12 cellular contexts compared by ENCODE assay signal in genomic region chr3:48470286-48470685, GRCh38. TPM values are rescaled to one million over a fixed set of nuclear protein-coding genes. Genes with fewer than 3 reads are reported as not detected.
DNase-seq lines count a peak whose midpoint lies in the region; ATAC-seq, FAIRE-seq and TF ChIP-seq lines count a peak whose summit lies in the region.
"Had no signal": no experiment of that assay in that cellular context is flagged by ENCODE, and none has a peak within 500 bp of the region (broad histone marks: within the 10 kb centered on the region; RNA-seq: fewer than 3 reads in every experiment).

No MANE protein-coding gene starts in this region.

- intact Hi-C loops in HepG2 (cut with micrococcal nuclease; ENCODE audit: unreplicated experiment) = no loop called here
- intact Hi-C loops in head of caudate nucleus (cut with DNase I) = no loop called here
- intact Hi-C loops in A673 (cut with micrococcal nuclease; ENCODE audit: unreplicated experiment) = loop anchor here (10.0 kb wide), 1 partner anchor 75 kb away; no protein-coding TSS in a partner anchor

- H3K9me3 Mint-ChIP-seq in activated T-cell treated with anti-CD3 and anti-CD28 coated beads, Interleukin-2, amount 50 U/mL, for 24 hours = no peaks in the 10 kb centered on the region
- H3K9me3 Mint-ChIP-seq in activated CD4-positive, alpha-beta memory T cell treated with anti-CD3 and anti-CD28 coated beads, Interleukin-2, amount 10 ng/mL, durations not matched to agents 7 days and 5 days = no peaks in the 10 kb centered on the region

- no peak for TF ChIP-seq RAD21 in HepG2 (CRISPR knock-in tag; IDR thresholded peaks at IDR 0.05)

- H2AFZ ChIP-seq in HepG2 (ENCODE audit: low read length) = no peak overlapping the region

- no CpG with 5 or more reads among the region's 1 CpG for WGBS in HepG2 (ENCODE audit: low lambda C conversion rate)

- BruUV-seq in HepG2 (replicated peaks; lab: Mats Ljungman, UMichigan) (no TSS peak), A673 (replicated peaks; lab: Mats Ljungman, UMichigan) (no TSS peak)

- CTCF ChIA-PET in activated CD4-positive, alpha-beta memory T cell treated with anti-CD3 and anti-CD28 coated beads, Interleukin-2, amount 10 ng/mL, durations not matched to agents 7 days and 5 days (lab: Charles Lee) = interaction anchor here (1.3 kb wide), 1 partner anchor 34 kb away, joined by 4 read pairs; no protein-coding TSS in a partner anchor
- CTCF ChIA-PET in HepG2 (lab: Yijun Ruan, JAX; ENCODE audit: low intra/inter-chr PET ratio, low total read pairs) (no interaction called here), A673 (lab: Charles Lee) (no interaction called here)

- peak overlapping the region; percentile 54 for H3K27ac ChIP-seq in HepG2 (ENCODE audit: extremely low read length, insufficient read depth, low read length)
- H3K27ac ChIP-seq in subcutaneous abdominal adipose tissue (ENCODE audit: low read depth, low read length) = peak overlapping the region; percentile 41
- H3K27ac ChIP-seq in A673 (ENCODE audit: low read depth, low read length, poor library complexity, severe bottlenecking) = no peak overlapping the region

- no peaks in the 10 kb centered on the region for H3K27me3 Mint-ChIP-seq in activated T-cell treated with anti-CD3 and anti-CD28 coated beads, Interleukin-2, amount 50 U/mL, for 24 hours
- H3K27me3 Mint-ChIP-seq in activated CD4-positive, alpha-beta memory T cell treated with anti-CD3 and anti-CD28 coated beads, Interleukin-2, amount 10 ng/mL, durations not matched to agents 7 days and 5 days = no peaks in the 10 kb centered on the region

- H3K9ac ChIP-seq in HepG2 (ENCODE audit: insufficient read depth, low read depth, low read length) (no peak overlapping the region), subcutaneous abdominal adipose tissue (ENCODE audit: low read length in 5 of 5) (peak overlapping the region in 1 of 5 donors; percentile 0)

- H3K27ac Mint-ChIP-seq in activated T-cell treated with anti-CD3 and anti-CD28 coated beads, Interleukin-2, amount 50 U/mL, for 24 hours = peak overlapping the region; percentile 99
- peak overlapping the region; percentile 85 for H3K27ac Mint-ChIP-seq in activated CD4-positive, alpha-beta memory T cell treated with anti-CD3 and anti-CD28 coated beads, Interleukin-2, amount 10 ng/mL, durations not matched to agents 7 days and 5 days

- in situ Hi-C loops in HepG2 (cut with HindIII; ENCODE audit: extremely low pct_ligation_motif_present, low pct_unique_long_range_greater_than_20kb) = no loop called here

- TF ChIP-seq CTCF in HepG2 (CRISPR knock-in tag; IDR thresholded peaks at IDR 0.05) = no peak
- no peak for TF ChIP-seq CTCF in A673 (conservative IDR thresholded peaks at IDR 0.05; ENCODE audit: low read depth, low read length)

- H3K4me1 ChIP-seq in HepG2 (ENCODE audit: insufficient read depth, low read length) = peaks cover 75% of the 10 kb centered on the region
- H3K4me1 ChIP-seq in subcutaneous abdominal adipose tissue (ENCODE audit: control insufficient read depth in 5 of 5, insufficient read depth in 5 of 5, low read length in 5 of 5) = peaks cover 27 to 80% (median 74%) of the 10 kb centered on the region in 5 donors
- peaks cover 19% of the 10 kb centered on the region for H3K4me1 ChIP-seq in A673 (ENCODE audit: insufficient read depth, low read length, poor library complexity, severe bottlenecking)

- 0 out of 2 replicates have a peak overlapping the region, but pooled peaks have one; percentile 18 for H3K4me2 ChIP-seq in HepG2 (ENCODE audit: low read depth, low read length)

- no peak for DNase-seq in activated T-cell treated with anti-CD3 and anti-CD28 coated beads, Interleukin-2, amount 50 U/mL, for 24 hours
- DNase-seq in activated T-cell treated with anti-CD3 and anti-CD28 coated beads, Interleukin-2, amount 50 U/mL, for 48 hours = no peak
- DNase-seq in activated CD4-positive, alpha-beta memory T cell treated with anti-CD3 and anti-CD28 coated beads, Interleukin-2, amount 10 ng/mL, durations not matched to agents 7 days and 5 days = no peak
- DNase-seq in HepG2 (ENCODE audit: low spot score) (no peak), head of caudate nucleus (no peak), A673 (ENCODE audit: low spot score) (no peak)
- DNase-seq: BE2C, NCI-H1694, Right ventricle myocardium superior had no signal

- POLR2A ChIA-PET in activated CD4-positive, alpha-beta memory T cell treated with anti-CD3 and anti-CD28 coated beads, Interleukin-2, amount 10 ng/mL, durations not matched to agents 7 days and 5 days (lab: Charles Lee) = interaction anchor here (0.9 to 5.2 kb wide), 7 partner anchors 9 to 170 kb away, joined by 3 to 69 read pairs (median 5); partner anchors contain the start of genes ATRIP, CCDC51, NME6 and PFKFB4
- POLR2A ChIA-PET in HepG2 (lab: Yijun Ruan, JAX) (interaction anchor here (1.2 to 1.7 kb wide), 5 partner anchors 19 to 87 kb away, joined by 3 to 5 read pairs (median 4); partner anchors contain the start of genes ATRIP, CCDC51, PFKFB4 and TMA7), A673 (lab: Charles Lee; ENCODE audit: low non-redundant PET) (no interaction called here)

- H3K36me3 Mint-ChIP-seq in activated T-cell treated with anti-CD3 and anti-CD28 coated beads, Interleukin-2, amount 50 U/mL, for 24 hours (ENCODE audit: low read depth) = peaks cover 55% of the 10 kb centered on the region
- peaks cover 61% of the 10 kb centered on the region for H3K36me3 Mint-ChIP-seq in activated CD4-positive, alpha-beta memory T cell treated with anti-CD3 and anti-CD28 coated beads, Interleukin-2, amount 10 ng/mL, durations not matched to agents 7 days and 5 days (ENCODE audit: low read depth)

- H3K9me3 ChIP-seq in HepG2 (ENCODE audit: low read length) (no peaks in the 10 kb centered on the region), subcutaneous abdominal adipose tissue (ENCODE audit: control insufficient read depth in 5 of 5, low read length in 5 of 5) (no peaks in the 10 kb centered on the region), A673 (ENCODE audit: low read depth, low read length, poor library complexity, severe bottlenecking) (no peaks in the 10 kb centered on the region)
- H3K9me3 ChIP-seq: BE2C had no signal

- peaks cover 4% of the 10 kb centered on the region for H3K79me2 ChIP-seq in HepG2 (ENCODE audit: insufficient read depth, low read length)

- no peak for TF ChIP-seq POLR2A in HepG2 (IDR thresholded peaks at IDR 0.05; ENCODE audit: insufficient read depth in 1 of 2, low read depth in 2 of 2, low read length in 2 of 2)

- H3K4me3 Mint-ChIP-seq in activated T-cell treated with anti-CD3 and anti-CD28 coated beads, Interleukin-2, amount 50 U/mL, for 24 hours = peak overlapping the region; percentile 7
- H3K4me3 Mint-ChIP-seq in activated CD4-positive, alpha-beta memory T cell treated with anti-CD3 and anti-CD28 coated beads, Interleukin-2, amount 10 ng/mL, durations not matched to agents 7 days and 5 days = peak overlapping the region; percentile 53

- peaks cover 68% of the 10 kb centered on the region for H3K4me1 Mint-ChIP-seq in activated T-cell treated with anti-CD3 and anti-CD28 coated beads, Interleukin-2, amount 50 U/mL, for 24 hours (ENCODE audit: low read depth)
- peaks cover 74% of the 10 kb centered on the region for H3K4me1 Mint-ChIP-seq in activated CD4-positive, alpha-beta memory T cell treated with anti-CD3 and anti-CD28 coated beads, Interleukin-2, amount 10 ng/mL, durations not matched to agents 7 days and 5 days

- ATAC-seq in HepG2 (no peak), GM21381 (IDR thresholded peaks at IDR 0.05; ENCODE audit: unreplicated experiment) (no peak)

- no peaks in the 10 kb centered on the region for H4K20me1 ChIP-seq in HepG2 (ENCODE audit: insufficient read depth, low read length)

- H3K27me3 ChIP-seq in HepG2 (ENCODE audit: control insufficient read depth in 1 of 2, insufficient read depth in 2 of 2, low read length in 2 of 2) = no peaks in the 10 kb centered on the region; a peak in 1 of 5 replicates
- peaks cover 0 to 5% (median 0%) of the 10 kb centered on the region in 5 donors for H3K27me3 ChIP-seq in subcutaneous abdominal adipose tissue (ENCODE audit: control insufficient read depth in 5 of 5, insufficient read depth in 4 of 5, low read length in 5 of 5)
- H3K27me3 ChIP-seq in A673 (replicated peaks; ENCODE audit: insufficient read depth, low read depth, low read length, poor library complexity) = no peaks in the 10 kb centered on the region
- H3K27me3 ChIP-seq: BE2C had no signal

- H3K36me3 ChIP-seq in HepG2 (replicated peaks in 1 of 2; ENCODE audit: control insufficient read depth in 1 of 2, insufficient read depth in 2 of 2, low read length in 2 of 2) (peaks cover 3 to 10% of the 10 kb centered on the region in 2 experiments; a peak in 3 of 5 replicates), subcutaneous abdominal adipose tissue (ENCODE audit: control insufficient read depth in 5 of 5, insufficient read depth in 5 of 5, low read length in 5 of 5) (peaks cover 0 to 39% (median 29%) of the 10 kb centered on the region in 5 donors), A673 (ENCODE audit: insufficient read depth, low read length, poor library complexity, severe bottlenecking) (peaks cover 4% of the 10 kb centered on the region)

- TF ChIP-seq EP300 in HepG2 (IDR thresholded peaks at IDR 0.05; ENCODE audit: low read depth in 2 of 2, low read length in 2 of 2) (no peak), HepG2 (CRISPR knock-in tag; IDR thresholded peaks at IDR 0.05; ENCODE audit: borderline replicate concordance) (no peak)

- H3K4me3 ChIP-seq in HepG2 (replicated peaks in 1 of 3; ENCODE audit: insufficient read depth in 1 of 3, low read depth in 2 of 3, low read length in 3 of 3) = no peak overlapping the region
- no peak overlapping the region for H3K4me3 ChIP-seq in subcutaneous abdominal adipose tissue (ENCODE audit: low read depth in 1 of 5, low read length in 5 of 5)
- H3K4me3 ChIP-seq in A673 (ENCODE audit: low read depth, low read length, poor library complexity, severe bottlenecking) = no peak overlapping the region
- H3K4me3 ChIP-seq: lung had no signal

- no peak for FAIRE-seq in HepG2 (lab: Jason Lieb, UNC)

RNA-seq across cellular contexts. Expression of gene ATRIP, which starts 23.7 kb away (rescaled TPM):
- total RNA-seq in activated CD4-positive, alpha-beta memory T cell treated with anti-CD3 and anti-CD28 coated beads, Interleukin-2, amount 10 ng/mL, durations not matched to agents 7 days and 5 days = 10 to 100 TPM; 13.4 to 15.2 TPM
- total RNA-seq in HepG2 (2016; rRNA removed; fragmentation: Illumina TruSeq; extraction: Trizol) (11.4 and 12.5 TPM in 2 replicates), A673 (2021) (9.5 and 9.7 TPM in 2 replicates)
- total RNA-seq in HepG2 (2016; cell fraction: cytosol; rRNA removed; fragmentation: Illumina TruSeq; extraction: Trizol; ENCODE audit: low read depth) = 2.6 and 2.7 TPM in 2 replicates
- 9.5 and 10.4 TPM in 2 replicates for total RNA-seq in HepG2 (2016; cell fraction: insoluble cytoplasmic fraction; rRNA removed; fragmentation: Illumina TruSeq; extraction: Trizol)
- 2.4 and 3.4 TPM in 2 replicates for total RNA-seq in HepG2 (2016; cell fraction: membrane; rRNA removed; fragmentation: Illumina TruSeq; extraction: Trizol)
- 7.4 and 11.0 TPM in 2 replicates for total RNA-seq in HepG2 (2016; cell fraction: nucleus; rRNA removed; fragmentation: Illumina TruSeq; extraction: Trizol)
- polyA plus RNA-seq in HepG2 (2011; rRNA removed) = 5.1 and 5.3 TPM in 2 replicates
- polyA plus RNA-seq in HepG2 (2011; cell fraction: cytosol; rRNA removed) = 3.7 and 4.7 TPM in 2 replicates
- 12.6 and 13.3 TPM in 2 replicates for polyA plus RNA-seq in HepG2 (2011; cell fraction: nucleus; rRNA removed)
- 3.2 and 4.1 TPM in 2 replicates for polyA plus RNA-seq in HepG2 (2012)
- 0.97 and 1.0 TPM in 2 replicates for polyA plus RNA-seq in HepG2 (2016; cell fraction: cytosol; fragmentation: Illumina TruSeq; extraction: Trizol; ENCODE audit: low read depth)
- 7.8 and 11.5 TPM in 2 replicates for polyA plus RNA-seq in HepG2 (2016; cell fraction: insoluble cytoplasmic fraction; fragmentation: Illumina TruSeq; extraction: Trizol; ENCODE audit: low read depth)
- 1.2 and 1.5 TPM in 2 replicates for polyA plus RNA-seq in HepG2 (2016; cell fraction: membrane; fragmentation: Illumina TruSeq; extraction: Trizol; ENCODE audit: low read depth)
- 14.7 and 21.6 TPM in 2 replicates for polyA plus RNA-seq in HepG2 (2016; cell fraction: nucleus; fragmentation: Illumina TruSeq; extraction: Trizol; ENCODE audit: insufficient read depth, low read depth)
- 11.5 and 35.8 TPM in 2 replicates for polyA minus RNA-seq in HepG2 (2011; rRNA and poly(A)+ RNA removed; ENCODE audit: low replicate concordance)
- polyA minus RNA-seq in HepG2 (2011; cell fraction: cytosol; rRNA and poly(A)+ RNA removed) = 2.1 and 3.8 TPM in 2 replicates
- 5.2 and 9.8 TPM in 2 replicates for polyA minus RNA-seq in HepG2 (2011; cell fraction: nucleus; rRNA and poly(A)+ RNA removed)

RNA-seq across cellular contexts. Expression of gene TMA7, which starts 30.2 kb away (rescaled TPM):
- 100 to 1,000 TPM; 240 to 241 TPM for total RNA-seq in activated CD4-positive, alpha-beta memory T cell treated with anti-CD3 and anti-CD28 coated beads, Interleukin-2, amount 10 ng/mL, durations not matched to agents 7 days and 5 days
- 486 and 510 TPM in 2 replicates for total RNA-seq in HepG2 (2016; rRNA removed; fragmentation: Illumina TruSeq; extraction: Trizol)
- 913 and 1,296 TPM in 2 replicates for total RNA-seq in HepG2 (2016; cell fraction: cytosol; rRNA removed; fragmentation: Illumina TruSeq; extraction: Trizol; ENCODE audit: low read depth)
- 511 and 522 TPM in 2 replicates for total RNA-seq in HepG2 (2016; cell fraction: insoluble cytoplasmic fraction; rRNA removed; fragmentation: Illumina TruSeq; extraction: Trizol)
- total RNA-seq in HepG2 (2016; cell fraction: membrane; rRNA removed; fragmentation: Illumina TruSeq; extraction: Trizol) = 763 and 886 TPM in 2 replicates
- 177 and 187 TPM in 2 replicates for total RNA-seq in HepG2 (2016; cell fraction: nucleus; rRNA removed; fragmentation: Illumina TruSeq; extraction: Trizol)
- 80.9 and 100 TPM in 2 replicates for polyA plus RNA-seq in HepG2 (2011; rRNA removed)
- polyA plus RNA-seq in HepG2 (2011; cell fraction: cytosol; rRNA removed) = 69.9 and 96.6 TPM in 2 replicates
- 23.2 and 42.0 TPM in 2 replicates for polyA plus RNA-seq in HepG2 (2011; cell fraction: nucleus; rRNA removed)
- 194 and 244 TPM in 2 replicates for polyA plus RNA-seq in HepG2 (2012)
- 1,200 and 1,620 TPM in 2 replicates for polyA plus RNA-seq in HepG2 (2016; cell fraction: cytosol; fragmentation: Illumina TruSeq; extraction: Trizol; ENCODE audit: low read depth)
- polyA plus RNA-seq in HepG2 (2016; cell fraction: insoluble cytoplasmic fraction; fragmentation: Illumina TruSeq; extraction: Trizol; ENCODE audit: low read depth) = 517 and 532 TPM in 2 replicates
- 742 and 956 TPM in 2 replicates for polyA plus RNA-seq in HepG2 (2016; cell fraction: membrane; fragmentation: Illumina TruSeq; extraction: Trizol; ENCODE audit: low read depth)
- polyA plus RNA-seq in HepG2 (2016; cell fraction: nucleus; fragmentation: Illumina TruSeq; extraction: Trizol; ENCODE audit: insufficient read depth, low read depth) = 336 and 389 TPM in 2 replicates
- polyA minus RNA-seq in HepG2 (2011; rRNA and poly(A)+ RNA removed; ENCODE audit: low replicate concordance) = 4.4 and 15.7 TPM in 2 replicates
- polyA minus RNA-seq in HepG2 (2011; cell fraction: cytosol; rRNA and poly(A)+ RNA removed) = 18.7 and 23.2 TPM in 2 replicates
- 18.4 and 25.9 TPM in 2 replicates for polyA minus RNA-seq in HepG2 (2011; cell fraction: nucleus; rRNA and poly(A)+ RNA removed)
- total RNA-seq in A673 (2021) = 118 and 152 TPM in 2 replicates

RNA-seq across cellular contexts. Expression of gene CCDC51, which starts 30.4 kb away (rescaled TPM):
- 10 to 100 TPM; 14.9 to 17.5 TPM for total RNA-seq in activated CD4-positive, alpha-beta memory T cell treated with anti-CD3 and anti-CD28 coated beads, Interleukin-2, amount 10 ng/mL, durations not matched to agents 7 days and 5 days
- total RNA-seq in HepG2 (2016; rRNA removed; fragmentation: Illumina TruSeq; extraction: Trizol) (29.4 and 38.3 TPM in 2 replicates), A673 (2021) (11.7 and 11.8 TPM in 2 replicates)
- 7.6 and 8.2 TPM in 2 replicates for total RNA-seq in HepG2 (2016; cell fraction: cytosol; rRNA removed; fragmentation: Illumina TruSeq; extraction: Trizol; ENCODE audit: low read depth)
- 33.5 and 38.7 TPM in 2 replicates for total RNA-seq in HepG2 (2016; cell fraction: insoluble cytoplasmic fraction; rRNA removed; fragmentation: Illumina TruSeq; extraction: Trizol)
- 12.2 and 12.5 TPM in 2 replicates for total RNA-seq in HepG2 (2016; cell fraction: membrane; rRNA removed; fragmentation: Illumina TruSeq; extraction: Trizol)
- 12.4 and 13.6 TPM in 2 replicates for total RNA-seq in HepG2 (2016; cell fraction: nucleus; rRNA removed; fragmentation: Illumina TruSeq; extraction: Trizol)
- polyA plus RNA-seq in HepG2 (2011; rRNA removed) = 15.5 and 18.1 TPM in 2 replicates
- 16.8 and 19.2 TPM in 2 replicates for polyA plus RNA-seq in HepG2 (2011; cell fraction: cytosol; rRNA removed)
- 6.5 and 8.5 TPM in 2 replicates for polyA plus RNA-seq in HepG2 (2011; cell fraction: nucleus; rRNA removed)
- polyA plus RNA-seq in HepG2 (2012) = 8.4 and 9.8 TPM in 2 replicates
- polyA plus RNA-seq in HepG2 (2016; cell fraction: cytosol; fragmentation: Illumina TruSeq; extraction: Trizol; ENCODE audit: low read depth) = 3.9 and 4.9 TPM in 2 replicates
- polyA plus RNA-seq in HepG2 (2016; cell fraction: insoluble cytoplasmic fraction; fragmentation: Illumina TruSeq; extraction: Trizol; ENCODE audit: low read depth) = 29.3 and 29.9 TPM in 2 replicates
- polyA plus RNA-seq in HepG2 (2016; cell fraction: membrane; fragmentation: Illumina TruSeq; extraction: Trizol; ENCODE audit: low read depth) = 8.0 TPM in 2 replicates
- polyA plus RNA-seq in HepG2 (2016; cell fraction: nucleus; fragmentation: Illumina TruSeq; extraction: Trizol; ENCODE audit: insufficient read depth, low read depth) = 16.3 and 19.0 TPM in 2 replicates
- 11.3 and 25.4 TPM in 2 replicates for polyA minus RNA-seq in HepG2 (2011; rRNA and poly(A)+ RNA removed; ENCODE audit: low replicate concordance)
- polyA minus RNA-seq in HepG2 (2011; cell fraction: cytosol; rRNA and poly(A)+ RNA removed) = 4.5 and 4.7 TPM in 2 replicates
- polyA minus RNA-seq in HepG2 (2011; cell fraction: nucleus; rRNA and poly(A)+ RNA removed) = 3.0 and 3.3 TPM in 2 replicates

RNA-seq across cellular contexts. Expression of gene SHISA5, which starts 33.7 kb away (rescaled TPM):
- 100 to 1,000 TPM; 336 to 337 TPM for total RNA-seq in activated CD4-positive, alpha-beta memory T cell treated with anti-CD3 and anti-CD28 coated beads, Interleukin-2, amount 10 ng/mL, durations not matched to agents 7 days and 5 days
- 74.3 and 91.4 TPM in 2 replicates for total RNA-seq in HepG2 (2016; rRNA removed; fragmentation: Illumina TruSeq; extraction: Trizol)
- total RNA-seq in HepG2 (2016; cell fraction: cytosol; rRNA removed; fragmentation: Illumina TruSeq; extraction: Trizol; ENCODE audit: low read depth) = 90.2 and 104 TPM in 2 replicates
- total RNA-seq in HepG2 (2016; cell fraction: insoluble cytoplasmic fraction; rRNA removed; fragmentation: Illumina TruSeq; extraction: Trizol) = 67.1 and 95.9 TPM in 2 replicates
- total RNA-seq in HepG2 (2016; cell fraction: membrane; rRNA removed; fragmentation: Illumina TruSeq; extraction: Trizol) = 162 and 190 TPM in 2 replicates
- 45.3 and 51.5 TPM in 2 replicates for total RNA-seq in HepG2 (2016; cell fraction: nucleus; rRNA removed; fragmentation: Illumina TruSeq; extraction: Trizol)
- 75.8 and 83.0 TPM in 2 replicates for polyA plus RNA-seq in HepG2 (2011; rRNA removed)
- polyA plus RNA-seq in HepG2 (2011; cell fraction: cytosol; rRNA removed) = 82.9 and 103 TPM in 2 replicates
- 54.8 and 59.4 TPM in 2 replicates for polyA plus RNA-seq in HepG2 (2011; cell fraction: nucleus; rRNA removed)
- 68.4 and 68.8 TPM in 2 replicates for polyA plus RNA-seq in HepG2 (2012)
- polyA plus RNA-seq in HepG2 (2016; cell fraction: cytosol; fragmentation: Illumina TruSeq; extraction: Trizol; ENCODE audit: low read depth) = 116 and 135 TPM in 2 replicates
- polyA plus RNA-seq in HepG2 (2016; cell fraction: insoluble cytoplasmic fraction; fragmentation: Illumina TruSeq; extraction: Trizol; ENCODE audit: low read depth) = 71.7 and 96.4 TPM in 2 replicates
- polyA plus RNA-seq in HepG2 (2016; cell fraction: membrane; fragmentation: Illumina TruSeq; extraction: Trizol; ENCODE audit: low read depth) = 203 and 209 TPM in 2 replicates
- 89.8 and 103 TPM in 2 replicates for polyA plus RNA-seq in HepG2 (2016; cell fraction: nucleus; fragmentation: Illumina TruSeq; extraction: Trizol; ENCODE audit: insufficient read depth, low read depth)
- 147 and 175 TPM in 2 replicates for polyA minus RNA-seq in HepG2 (2011; rRNA and poly(A)+ RNA removed; ENCODE audit: low replicate concordance)
- polyA minus RNA-seq in HepG2 (2011; cell fraction: cytosol; rRNA and poly(A)+ RNA removed) = 34.9 and 49.9 TPM in 2 replicates
- polyA minus RNA-seq in HepG2 (2011; cell fraction: nucleus; rRNA and poly(A)+ RNA removed) = 11.2 and 15.8 TPM in 2 replicates
- 61.8 and 63.5 TPM in 2 replicates for total RNA-seq in A673 (2021)

RNA-seq across cellular contexts. Expression of gene PLXNB1, which starts 40.4 kb away (rescaled TPM):
- 1 to 10 TPM; 1.7 to 1.9 TPM for total RNA-seq in activated CD4-positive, alpha-beta memory T cell treated with anti-CD3 and anti-CD28 coated beads, Interleukin-2, amount 10 ng/mL, durations not matched to agents 7 days and 5 days
- total RNA-seq in HepG2 (2016; rRNA removed; fragmentation: Illumina TruSeq; extraction: Trizol) = 25.4 and 86.0 TPM in 2 replicates
- total RNA-seq in HepG2 (2016; cell fraction: cytosol; rRNA removed; fragmentation: Illumina TruSeq; extraction: Trizol; ENCODE audit: low read depth) = 33.1 and 33.9 TPM in 2 replicates
- 23.9 and 92.3 TPM in 2 replicates for total RNA-seq in HepG2 (2016; cell fraction: insoluble cytoplasmic fraction; rRNA removed; fragmentation: Illumina TruSeq; extraction: Trizol)
- total RNA-seq in HepG2 (2016; cell fraction: membrane; rRNA removed; fragmentation: Illumina TruSeq; extraction: Trizol) = 30.7 and 31.8 TPM in 2 replicates
- 140 and 158 TPM in 2 replicates for total RNA-seq in HepG2 (2016; cell fraction: nucleus; rRNA removed; fragmentation: Illumina TruSeq; extraction: Trizol)
- 143 and 179 TPM in 2 replicates for polyA plus RNA-seq in HepG2 (2011; rRNA removed)
- 71.5 and 83.2 TPM in 2 replicates for polyA plus RNA-seq in HepG2 (2011; cell fraction: cytosol; rRNA removed)
- polyA plus RNA-seq in HepG2 (2011; cell fraction: nucleus; rRNA removed) = 1,144 and 1,345 TPM in 2 replicates
- polyA plus RNA-seq in HepG2 (2012) = 140 and 149 TPM in 2 replicates
- polyA plus RNA-seq in HepG2 (2016; cell fraction: cytosol; fragmentation: Illumina TruSeq; extraction: Trizol; ENCODE audit: low read depth) = 5.5 and 6.7 TPM in 2 replicates
- polyA plus RNA-seq in HepG2 (2016; cell fraction: insoluble cytoplasmic fraction; fragmentation: Illumina TruSeq; extraction: Trizol; ENCODE audit: low read depth) = 23.3 and 26.9 TPM in 2 replicates
- polyA plus RNA-seq in HepG2 (2016; cell fraction: membrane; fragmentation: Illumina TruSeq; extraction: Trizol; ENCODE audit: low read depth) = 12.8 and 12.9 TPM in 2 replicates
- polyA plus RNA-seq in HepG2 (2016; cell fraction: nucleus; fragmentation: Illumina TruSeq; extraction: Trizol; ENCODE audit: insufficient read depth, low read depth) = 420 and 470 TPM in 2 replicates
- polyA minus RNA-seq in HepG2 (2011; rRNA and poly(A)+ RNA removed; ENCODE audit: low replicate concordance) = 83.4 and 325 TPM in 2 replicates
- 54.4 and 79.5 TPM in 2 replicates for polyA minus RNA-seq in HepG2 (2011; cell fraction: cytosol; rRNA and poly(A)+ RNA removed)
- 295 and 329 TPM in 2 replicates for polyA minus RNA-seq in HepG2 (2011; cell fraction: nucleus; rRNA and poly(A)+ RNA removed)
- 24.6 and 38.0 TPM in 2 replicates for total RNA-seq in A673 (2021)
